In the genomic region with DNA sequence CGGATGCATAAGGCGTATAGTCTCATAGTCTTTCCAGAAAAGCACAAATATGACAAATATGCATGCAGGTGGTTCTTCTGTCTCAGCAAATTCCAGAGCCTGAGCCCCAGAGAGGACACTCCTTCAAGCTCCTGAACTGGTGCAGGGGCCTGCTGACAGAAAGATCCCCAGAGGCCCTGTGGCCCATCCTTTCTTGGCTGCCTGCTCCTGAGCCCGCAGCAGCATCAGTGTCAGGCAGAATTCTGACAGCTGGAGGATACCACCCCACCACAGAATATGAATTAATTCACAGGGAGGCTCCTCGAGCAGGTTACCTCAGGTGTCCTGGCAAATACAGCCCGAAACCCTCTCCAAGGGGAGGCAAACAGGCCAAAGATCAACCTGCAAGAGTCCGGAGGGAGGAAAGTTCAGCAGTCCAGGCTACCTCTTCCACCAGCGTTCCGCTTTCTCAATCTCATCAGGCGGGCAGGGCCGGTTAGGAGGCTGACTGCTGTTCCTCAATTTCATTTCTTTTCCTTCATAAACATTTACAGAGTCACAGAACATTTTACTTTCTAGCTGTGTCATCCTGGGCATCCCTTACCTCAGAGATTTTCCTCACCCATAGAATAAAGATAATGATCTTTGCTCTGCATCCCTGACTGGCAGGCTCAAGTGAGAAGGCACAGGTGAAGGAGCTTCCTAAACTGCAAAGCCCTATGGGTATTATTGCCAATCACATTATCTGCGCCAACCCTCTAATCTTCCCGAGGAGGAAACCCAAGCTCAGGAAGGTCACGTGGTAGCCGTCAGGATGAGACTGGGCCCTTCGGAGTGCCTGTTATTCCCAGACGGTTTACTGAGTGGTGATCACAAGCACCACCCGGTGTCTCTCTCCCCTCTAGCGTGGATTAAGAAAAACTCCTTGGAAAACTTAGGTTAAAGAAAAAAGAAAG, we compare ENCODE assay signal across 8 cellular contexts. TPM values are rescaled to one million over a fixed set of nuclear protein-coding genes. Genes with fewer than 3 reads are reported as not detected.
DNase-seq lines count a peak whose midpoint lies in the region; ATAC-seq, FAIRE-seq and TF ChIP-seq lines count a peak whose summit lies in the region.

No MANE protein-coding gene starts in this region.

- intact Hi-C loops in lower lobe of right lung (cut with DNase I) = no loop called here

- peaks cover 8% of the 10 kb centered on the region for H3K36me3 ChIP-seq in MG63
- H3K36me3 ChIP-seq in bronchial epithelial cell (ENCODE audit: control insufficient read depth, insufficient read depth, low read length) = peaks cover 8% of the 10 kb centered on the region
- peaks cover 28% of the 10 kb centered on the region for H3K36me3 ChIP-seq in lower lobe of right lung
- H3K36me3 ChIP-seq in urinary bladder (ENCODE audit: insufficient read depth) = peaks cover 5% of the 10 kb centered on the region

- peak in 1 of 2 donors; percentile 1 for ATAC-seq in lower lobe of right lung
- ATAC-seq in HG03378 (IDR thresholded peaks at IDR 0.05; ENCODE audit: unreplicated experiment) = no peak

- H3K9me3 ChIP-seq in MG63 (no peaks in the 10 kb centered on the region), lower lobe of right lung (no peaks in the 10 kb centered on the region)

- H3K4me1 ChIP-seq in lower lobe of right lung = peaks cover 34% of the 10 kb centered on the region
- no peaks in the 10 kb centered on the region for H3K4me1 ChIP-seq in urinary bladder (ENCODE audit: insufficient read depth)

- H3K4me3 ChIP-seq in MG63 (peak overlapping the region; percentile 94), bronchial epithelial cell (ENCODE audit: low read depth, low read length) (peak overlapping the region; percentile 90), lower lobe of right lung (peak overlapping the region; percentile 85), urinary bladder (ENCODE audit: low read depth, low read length) (peak overlapping the region; percentile 66)

- H3K27ac ChIP-seq in lower lobe of right lung (peak overlapping the region; percentile 94), urinary bladder (ENCODE audit: low read depth) (no peak overlapping the region)

- FAIRE-seq in bronchial epithelial cell (lab: Jason Lieb, UNC) = no peak

- peak; percentile 51 for DNase-seq in Caki2 (ENCODE audit: low read depth)
- peak; percentile 18 for DNase-seq in MG63
- peak; percentile 38 for DNase-seq in bronchial epithelial cell (ENCODE audit: low read depth)
- DNase-seq in lower lobe of right lung = no peak
- no peak for DNase-seq in T1000 (lab: John Stamatoyannopoulos, UW)
- DNase-seq in NCI-H526 treated with DMSO at 0.1 percent for 48 hours (lab: John Stamatoyannopoulos, UW) = no peak

- H3K27me3 ChIP-seq in MG63 (no peaks in the 10 kb centered on the region), bronchial epithelial cell (ENCODE audit: control insufficient read depth, insufficient read depth, low read length) (no peaks in the 10 kb centered on the region), lower lobe of right lung (ENCODE audit: low read depth) (no peaks in the 10 kb centered on the region)

- TF ChIP-seq CTCF in bronchial epithelial cell (IDR thresholded peaks at IDR 0.05; ENCODE audit: insufficient read depth, low read length, severe bottlenecking) (no peak), lower lobe of right lung (IDR thresholded peaks at IDR 0.05) (no peak)

- 45% methylated on average over 18 of the region's 18 CpGs for WGBS in urinary bladder

- in situ Hi-C loops in Caki2 (cut with HindIII; ENCODE audit: low pct_unique_long_range_greater_than_20kb, low sequenced_read_pairs) = no loop called here

RNA-seq across cellular contexts. Expression of a gene that starts 1.4 kb away (rescaled TPM):
- 17.5 and 26.9 TPM in 2 replicates for total RNA-seq in Caki2 (2014; rRNA removed; shearing (Covaris generic); ENCODE audit: low replicate concordance)
- total RNA-seq in MG63 (2014; rRNA removed; shearing (Covaris generic); ENCODE audit: low replicate concordance) = 19.3 and 24.4 TPM in 2 replicates
- total RNA-seq in bronchial epithelial cell = 21.6 and 26.6 TPM in 2 replicates
- total RNA-seq in lower lobe of right lung = 44.7 TPM
- total RNA-seq in urinary bladder = 21.9 TPM
- polyA plus RNA-seq in urinary bladder = 26.7 TPM

Comparison
In these comparisons a context has a peak if more than half of its experiments do, and no peak if none do; other contexts are left out.
1. DNase-seq: peak in Caki2 (single experiment), MG63 (single experiment) and bronchial epithelial cell (single experiment); none in lower lobe of right lung (single experiment), T1000 (single experiment) and NCI-H526 treated with DMSO at 0.1 percent for 48 hours (single experiment).
2. Peak in every context shown above with its lines, with median percentiles within 50 percentile points of each other: H3K4me3 ChIP-seq.